Comparison of ENCODE assay signal across 1 cellular context in the genomic region with DNA sequence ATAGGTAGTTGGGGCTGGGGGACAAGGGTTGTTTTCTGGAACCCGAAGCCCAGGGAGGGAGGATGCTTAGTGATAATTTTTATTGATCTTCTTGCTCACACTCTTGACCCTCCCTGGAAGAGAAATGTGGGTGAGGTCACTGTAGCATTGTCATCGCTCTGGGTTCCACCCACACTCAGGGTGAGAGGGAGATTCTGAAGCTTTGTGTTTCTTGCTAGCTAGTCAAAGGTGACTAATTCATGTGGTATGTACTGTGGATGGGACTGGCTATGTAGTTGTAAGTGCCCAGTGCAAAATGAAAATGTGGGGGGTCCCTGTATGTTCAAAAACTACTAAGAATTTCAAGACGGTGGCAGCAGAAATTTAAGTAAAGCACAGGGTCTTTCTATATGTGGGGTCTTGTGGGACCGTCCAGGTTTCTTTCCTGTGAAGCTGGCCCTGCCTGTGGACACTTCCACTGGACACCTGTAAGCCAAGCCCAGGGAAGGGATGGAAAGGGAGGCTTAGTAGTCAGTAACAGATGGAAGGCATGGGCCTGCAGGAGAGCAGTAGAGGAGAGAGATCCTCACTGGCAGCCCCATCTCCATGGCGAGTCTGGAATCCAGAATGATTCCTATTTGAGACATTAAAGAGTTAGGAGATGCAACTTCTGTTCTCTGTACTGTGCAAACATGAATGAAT.
TF ChIP-seq lines count a peak whose summit lies in the region.

No MANE protein-coding gene starts in this region.

TF ChIP-seq in WTC11, 78 proteins besides CTCF, POLR2A, EP300 and RAD21 (continued from another document):
- TF ChIP-seq, protein P1, sequence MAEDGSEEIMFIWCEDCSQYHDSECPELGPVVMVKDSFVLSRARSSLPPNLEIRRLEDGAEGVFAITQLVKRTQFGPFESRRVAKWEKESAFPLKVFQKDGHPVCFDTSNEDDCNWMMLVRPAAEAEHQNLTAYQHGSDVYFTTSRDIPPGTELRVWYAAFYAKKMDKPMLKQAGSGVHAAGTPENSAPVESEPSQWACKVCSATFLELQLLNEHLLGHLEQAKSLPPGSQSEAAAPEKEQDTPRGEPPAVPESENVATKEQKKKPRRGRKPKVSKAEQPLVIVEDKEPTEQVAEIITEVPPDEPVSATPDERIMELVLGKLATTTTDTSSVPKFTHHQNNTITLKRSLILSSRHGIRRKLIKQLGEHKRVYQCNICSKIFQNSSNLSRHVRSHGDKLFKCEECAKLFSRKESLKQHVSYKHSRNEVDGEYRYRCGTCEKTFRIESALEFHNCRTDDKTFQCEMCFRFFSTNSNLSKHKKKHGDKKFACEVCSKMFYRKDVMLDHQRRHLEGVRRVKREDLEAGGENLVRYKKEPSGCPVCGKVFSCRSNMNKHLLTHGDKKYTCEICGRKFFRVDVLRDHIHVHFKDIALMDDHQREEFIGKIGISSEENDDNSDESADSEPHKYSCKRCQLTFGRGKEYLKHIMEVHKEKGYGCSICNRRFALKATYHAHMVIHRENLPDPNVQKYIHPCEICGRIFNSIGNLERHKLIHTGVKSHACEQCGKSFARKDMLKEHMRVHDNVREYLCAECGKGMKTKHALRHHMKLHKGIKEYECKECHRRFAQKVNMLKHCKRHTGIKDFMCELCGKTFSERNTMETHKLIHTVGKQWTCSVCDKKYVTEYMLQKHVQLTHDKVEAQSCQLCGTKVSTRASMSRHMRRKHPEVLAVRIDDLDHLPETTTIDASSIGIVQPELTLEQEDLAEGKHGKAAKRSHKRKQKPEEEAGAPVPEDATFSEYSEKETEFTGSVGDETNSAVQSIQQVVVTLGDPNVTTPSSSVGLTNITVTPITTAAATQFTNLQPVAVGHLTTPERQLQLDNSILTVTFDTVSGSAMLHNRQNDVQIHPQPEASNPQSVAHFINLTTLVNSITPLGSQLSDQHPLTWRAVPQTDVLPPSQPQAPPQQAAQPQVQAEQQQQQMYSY (CRISPR knock-in tag; IDR thresholded peaks at IDR 0.05), result no peak
- TF ChIP-seq, protein P2, sequence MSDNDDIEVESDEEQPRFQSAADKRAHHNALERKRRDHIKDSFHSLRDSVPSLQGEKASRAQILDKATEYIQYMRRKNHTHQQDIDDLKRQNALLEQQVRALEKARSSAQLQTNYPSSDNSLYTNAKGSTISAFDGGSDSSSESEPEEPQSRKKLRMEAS (CRISPR knock-in tag; IDR thresholded peaks at IDR 0.05), result no peak
